21 cellular contexts compared by ENCODE assay signal in genomic region chr7:3520206-3520605, GRCh38.
A peak's percentile ranks its signal among the peaks of the same experiment; 100 is the strongest.
DNase-seq lines count a peak whose midpoint lies in the region; ATAC-seq and TF ChIP-seq lines count a peak whose summit lies in the region.
"Had no signal": no experiment of that assay in that cellular context is flagged by ENCODE, and none has a peak within 500 bp of the region (broad histone marks: within the 10 kb centered on the region; RNA-seq: fewer than 3 reads in every experiment).

No MANE protein-coding gene starts in this region.

- peaks cover 0 to 13% (median 1%) of the 10 kb centered on the region in 4 donors for H3K4me1 ChIP-seq in transverse colon
- H3K4me1 ChIP-seq: adrenal gland had no signal

- no peaks in the 10 kb centered on the region for H3K9me3 Mint-ChIP-seq in CD4-positive, alpha-beta T cell
- H3K9me3 Mint-ChIP-seq: CD14-positive monocyte; central memory CD8-positive, alpha-beta T cell had no signal

- no peak for TF ChIP-seq CTCF in choroid plexus epithelial cell (conservative IDR thresholded peaks at IDR 0.05; ENCODE audit: low read depth, low read length)
- TF ChIP-seq CTCF in transverse colon (IDR thresholded peaks at IDR 0.05), result no peak
- TF ChIP-seq CTCF in CD4-positive, alpha-beta T cell (IDR thresholded peaks at IDR 0.05), result no peak
- no peak for TF ChIP-seq CTCF in coronary artery (IDR thresholded peaks at IDR 0.05)

- CTCF ChIA-PET in CD4-positive, alpha-beta T cell (lab: Charles Lee), result no interaction called here

- 18 to 29% methylated on average over 2 of the region's 2 CpGs for WGBS in transverse colon (ENCODE audit: low coverage in 1 of 2), 2 donors

- no peak overlapping the region for H3K4me3 ChIP-seq in choroid plexus epithelial cell (ENCODE audit: low read depth, low read length)
- H3K4me3 ChIP-seq in transverse colon, result no peak overlapping the region
- no peak overlapping the region for H3K4me3 ChIP-seq in coronary artery
- H3K4me3 ChIP-seq: adrenal gland, sigmoid colon had no signal

- no peaks in the 10 kb centered on the region for H3K27me3 Mint-ChIP-seq in CD4-positive, alpha-beta T cell

- POLR2A ChIA-PET in CD4-positive, alpha-beta T cell (lab: Charles Lee), result no interaction called here

- ATAC-seq in Right ventricle myocardium superior (ENCODE audit: poor library complexity), result peak; percentile 74
- no peak for ATAC-seq in left cardiac atrium
- no peak for ATAC-seq in CD4-positive, alpha-beta T cell (ENCODE audit: poor library complexity)
- ATAC-seq: activated CD8-positive, alpha-beta memory T cell treated with anti-CD3 and anti-CD28 coated beads, Interleukin-2, amount 10 ng/mL, durations not matched to agents 7 days and 5 days had no signal

- TF ChIP-seq EP300 in transverse colon (IDR thresholded peaks at IDR 0.05; ENCODE audit: low read depth), result no peak

- H3K4me3 Mint-ChIP-seq in CD4-positive, alpha-beta T cell, result no peak overlapping the region
- H3K4me3 Mint-ChIP-seq: activated CD8-positive, alpha-beta memory T cell treated with anti-CD3 and anti-CD28 coated beads, Interleukin-2, amount 10 ng/mL, durations not matched to agents 7 days and 5 days; CD14-positive monocyte; central memory CD8-positive, alpha-beta T cell had no signal

- H3K27ac ChIP-seq in transverse colon (peak overlapping the region; percentile 35 to 59 (median 48)), coronary artery (no peak overlapping the region)
- H3K27ac ChIP-seq in CD4-positive, alpha-beta T cell (ENCODE audit: low read depth, low read length), result no peak overlapping the region
- H3K27ac ChIP-seq: adrenal gland had no signal

- no peaks in the 10 kb centered on the region for H3K36me3 Mint-ChIP-seq in CD4-positive, alpha-beta T cell (ENCODE audit: low read depth)
- H3K36me3 Mint-ChIP-seq: activated CD8-positive, alpha-beta memory T cell treated with anti-CD3 and anti-CD28 coated beads, Interleukin-2, amount 10 ng/mL, durations not matched to agents 7 days and 5 days; CD14-positive monocyte had no signal

- in situ Hi-C loops in transverse colon (cut with MboI; ENCODE audit: low pct_ligation_motif_present in 1 of 4, low pct_unique_long_range_greater_than_20kb in 1 of 4, low sequenced_read_pairs in 3 of 4), result no loop called here

- H3K27ac Mint-ChIP-seq in CD4-positive, alpha-beta T cell, result no peak overlapping the region
- H3K27ac Mint-ChIP-seq: activated CD8-positive, alpha-beta memory T cell treated with anti-CD3 and anti-CD28 coated beads, Interleukin-2, amount 10 ng/mL, durations not matched to agents 7 days and 5 days; CD14-positive monocyte had no signal

- no peak for TF ChIP-seq POLR2A in transverse colon (IDR thresholded peaks at IDR 0.05)

- no peaks in the 10 kb centered on the region for H3K27me3 ChIP-seq in transverse colon
- no peaks in the 10 kb centered on the region for H3K27me3 ChIP-seq in CD4-positive, alpha-beta T cell (ENCODE audit: control insufficient read depth, insufficient read depth, low read length)
- H3K27me3 ChIP-seq: adrenal gland, sigmoid colon had no signal

- intact Hi-C loops in Right ventricle myocardium superior (cut with DNase I), result no loop called here
- intact Hi-C loops in left cardiac atrium (cut with DNase I), result no loop called here
- intact Hi-C loops in transverse colon (cut with DNase I; ENCODE audit: low total_unique reads), result no loop called here
- intact Hi-C loops in CD4-positive, alpha-beta T cell (cut with DNase I, micrococcal nuclease), result no loop called here

- no peaks in the 10 kb centered on the region for H3K9me3 ChIP-seq in transverse colon
- H3K9me3 ChIP-seq in CD4-positive, alpha-beta T cell (ENCODE audit: control insufficient read depth, low read length), result no peaks in the 10 kb centered on the region
- H3K9me3 ChIP-seq: adrenal gland, sigmoid colon had no signal

- no peak for DNase-seq in Right ventricle myocardium superior
- DNase-seq in left cardiac atrium, result no peak
- DNase-seq in NCI-H345 (lab: John Stamatoyannopoulos, UW), result peak; percentile 69
- DNase-seq in choroid plexus epithelial cell (ENCODE audit: low read depth), result peak; percentile 6
- no peak for DNase-seq in transverse colon
- DNase-seq in NCI-H187 treated with DMSO at 0.1 percent for 48 hours (lab: John Stamatoyannopoulos, UW), result no peak
- no peak for DNase-seq in CD4-positive, alpha-beta T cell
- DNase-seq in coronary artery (ENCODE audit: low spot score), result no peak
- DNase-seq: activated CD4-positive, CD25-positive, alpha-beta regulatory T cell treated with anti-CD3 and anti-CD28 coated beads, Interleukin-2, amount 50 U/mL, for 72 hours; activated CD8-positive, alpha-beta memory T cell treated with anti-CD3 and anti-CD28 coated beads, Interleukin-2, amount 10 ng/mL, durations not matched to agents 7 days and 5 days; activated effector memory CD4-positive, alpha-beta T cell treated with Interleukin-2 at 50 U/mL for 16 hours; adrenal gland; hippocampal formation; kidney glomerular epithelial cell; midbrain; occipital lobe; sigmoid colon; stimulated activated CD4-positive, alpha-beta T cell treated with anti-CD3 and anti-CD28 coated beads, Interleukin-2, amount 100 ng/mL, for 24 hours; T-helper 9 cell had no signal

- peaks cover 24% of the 10 kb centered on the region for H3K4me1 Mint-ChIP-seq in CD4-positive, alpha-beta T cell (ENCODE audit: low read depth)
- H3K4me1 Mint-ChIP-seq: activated CD8-positive, alpha-beta memory T cell treated with anti-CD3 and anti-CD28 coated beads, Interleukin-2, amount 10 ng/mL, durations not matched to agents 7 days and 5 days; CD14-positive monocyte; central memory CD8-positive, alpha-beta T cell had no signal

- H3K36me3 ChIP-seq in transverse colon, result no peaks in the 10 kb centered on the region
- H3K36me3 ChIP-seq: adrenal gland, sigmoid colon had no signal

Comparison
In these comparisons a context has a peak if more than half of its experiments do, and no peak if none do; other contexts are left out.
1. DNase-seq: peak in NCI-H345 (single experiment) and choroid plexus epithelial cell (single experiment); none in Right ventricle myocardium superior (single experiment), left cardiac atrium (single experiment), transverse colon (single experiment), NCI-H187 treated with DMSO at 0.1 percent for 48 hours (single experiment), CD4-positive, alpha-beta T cell (0 of 10) and coronary artery (single experiment).
2. H3K27ac ChIP-seq: peak in transverse colon (4 of 4); none in CD4-positive, alpha-beta T cell (single experiment) and coronary artery (0 of 2).